Comparison of ENCODE assay signal across 1 cellular context in genomic region chr1:161069731-161070270, GRCh38.
TF ChIP-seq lines count a peak whose summit lies in the region.

A gene with protein sequence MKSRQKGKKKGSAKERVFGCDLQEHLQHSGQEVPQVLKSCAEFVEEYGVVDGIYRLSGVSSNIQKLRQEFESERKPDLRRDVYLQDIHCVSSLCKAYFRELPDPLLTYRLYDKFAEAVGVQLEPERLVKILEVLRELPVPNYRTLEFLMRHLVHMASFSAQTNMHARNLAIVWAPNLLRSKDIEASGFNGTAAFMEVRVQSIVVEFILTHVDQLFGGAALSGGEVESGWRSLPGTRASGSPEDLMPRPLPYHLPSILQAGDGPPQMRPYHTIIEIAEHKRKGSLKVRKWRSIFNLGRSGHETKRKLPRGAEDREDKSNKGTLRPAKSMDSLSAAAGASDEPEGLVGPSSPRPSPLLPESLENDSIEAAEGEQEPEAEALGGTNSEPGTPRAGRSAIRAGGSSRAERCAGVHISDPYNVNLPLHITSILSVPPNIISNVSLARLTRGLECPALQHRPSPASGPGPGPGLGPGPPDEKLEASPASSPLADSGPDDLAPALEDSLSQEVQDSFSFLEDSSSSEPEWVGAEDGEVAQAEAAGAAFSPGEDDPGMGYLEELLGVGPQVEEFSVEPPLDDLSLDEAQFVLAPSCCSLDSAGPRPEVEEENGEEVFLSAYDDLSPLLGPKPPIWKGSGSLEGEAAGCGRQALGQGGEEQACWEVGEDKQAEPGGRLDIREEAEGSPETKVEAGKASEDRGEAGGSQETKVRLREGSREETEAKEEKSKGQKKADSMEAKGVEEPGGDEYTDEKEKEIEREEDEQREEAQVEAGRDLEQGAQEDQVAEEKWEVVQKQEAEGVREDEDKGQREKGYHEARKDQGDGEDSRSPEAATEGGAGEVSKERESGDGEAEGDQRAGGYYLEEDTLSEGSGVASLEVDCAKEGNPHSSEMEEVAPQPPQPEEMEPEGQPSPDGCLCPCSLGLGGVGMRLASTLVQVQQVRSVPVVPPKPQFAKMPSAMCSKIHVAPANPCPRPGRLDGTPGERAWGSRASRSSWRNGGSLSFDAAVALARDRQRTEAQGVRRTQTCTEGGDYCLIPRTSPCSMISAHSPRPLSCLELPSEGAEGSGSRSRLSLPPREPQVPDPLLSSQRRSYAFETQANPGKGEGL (minus strand): TSS chr1:161069891. CDS start chr1:161069624, 267 bp downstream.

TF ChIP-seq in GM12878, 131 proteins besides CTCF, POLR2A, EP300 and RAD21 (continued from another document):
- TF ChIP-seq DPF2 (IDR thresholded peaks at IDR 0.05) (peak; percentile 84), SREBF2 (IDR thresholded peaks at IDR 0.05; ENCODE audit: low read length) (peak; percentile 49; the same call in 1 of the 2 replicates), PBX3 (IDR thresholded peaks at IDR 0.05; ENCODE audit: insufficient replicate concordance, low read depth, low read length) (peak; percentile 33), EGR1 (IDR thresholded peaks at IDR 0.05; ENCODE audit: borderline replicate concordance in 1 of 2, low read depth in 2 of 2, low read length in 2 of 2) (peak; percentile 37 to 47; a peak in 2 of 3 replicates), ZNF622 (IDR thresholded peaks at IDR 0.05) (no peak), WRNIP1 (IDR thresholded peaks at IDR 0.05; ENCODE audit: borderline replicate concordance, low read depth, low read length) (0 out of 2 replicates have a peak, but pooled peaks have one; percentile 86), BRCA1 (IDR thresholded peaks at IDR 0.05; ENCODE audit: low read depth, low read length) (no peak), SMAD5 (IDR thresholded peaks at IDR 0.05; ENCODE audit: low read depth) (0 out of 2 replicates have a peak, but pooled peaks have one; percentile 10), BMI1 (IDR thresholded peaks at IDR 0.05; ENCODE audit: borderline replicate concordance) (no peak), FOXM1 (IDR thresholded peaks at IDR 0.05; ENCODE audit: low read depth, low read length) (no peak), POLR2AphosphoS2 (IDR thresholded peaks at IDR 0.05; ENCODE audit: low read depth, low read length) (0 out of 2 replicates have a peak, but pooled peaks have one; percentile 40)
- TF ChIP-seq, protein P1, sequence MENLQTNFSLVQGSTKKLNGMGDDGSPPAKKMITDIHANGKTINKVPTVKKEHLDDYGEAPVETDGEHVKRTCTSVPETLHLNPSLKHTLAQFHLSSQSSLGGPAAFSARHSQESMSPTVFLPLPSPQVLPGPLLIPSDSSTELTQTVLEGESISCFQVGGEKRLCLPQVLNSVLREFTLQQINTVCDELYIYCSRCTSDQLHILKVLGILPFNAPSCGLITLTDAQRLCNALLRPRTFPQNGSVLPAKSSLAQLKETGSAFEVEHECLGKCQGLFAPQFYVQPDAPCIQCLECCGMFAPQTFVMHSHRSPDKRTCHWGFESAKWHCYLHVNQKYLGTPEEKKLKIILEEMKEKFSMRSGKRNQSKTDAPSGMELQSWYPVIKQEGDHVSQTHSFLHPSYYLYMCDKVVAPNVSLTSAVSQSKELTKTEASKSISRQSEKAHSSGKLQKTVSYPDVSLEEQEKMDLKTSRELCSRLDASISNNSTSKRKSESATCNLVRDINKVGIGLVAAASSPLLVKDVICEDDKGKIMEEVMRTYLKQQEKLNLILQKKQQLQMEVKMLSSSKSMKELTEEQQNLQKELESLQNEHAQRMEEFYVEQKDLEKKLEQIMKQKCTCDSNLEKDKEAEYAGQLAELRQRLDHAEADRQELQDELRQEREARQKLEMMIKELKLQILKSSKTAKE (IDR thresholded peaks at IDR 0.05; ENCODE audit: low read depth, poor library complexity, severe bottlenecking): peak; percentile 22
- TF ChIP-seq, protein P2, sequence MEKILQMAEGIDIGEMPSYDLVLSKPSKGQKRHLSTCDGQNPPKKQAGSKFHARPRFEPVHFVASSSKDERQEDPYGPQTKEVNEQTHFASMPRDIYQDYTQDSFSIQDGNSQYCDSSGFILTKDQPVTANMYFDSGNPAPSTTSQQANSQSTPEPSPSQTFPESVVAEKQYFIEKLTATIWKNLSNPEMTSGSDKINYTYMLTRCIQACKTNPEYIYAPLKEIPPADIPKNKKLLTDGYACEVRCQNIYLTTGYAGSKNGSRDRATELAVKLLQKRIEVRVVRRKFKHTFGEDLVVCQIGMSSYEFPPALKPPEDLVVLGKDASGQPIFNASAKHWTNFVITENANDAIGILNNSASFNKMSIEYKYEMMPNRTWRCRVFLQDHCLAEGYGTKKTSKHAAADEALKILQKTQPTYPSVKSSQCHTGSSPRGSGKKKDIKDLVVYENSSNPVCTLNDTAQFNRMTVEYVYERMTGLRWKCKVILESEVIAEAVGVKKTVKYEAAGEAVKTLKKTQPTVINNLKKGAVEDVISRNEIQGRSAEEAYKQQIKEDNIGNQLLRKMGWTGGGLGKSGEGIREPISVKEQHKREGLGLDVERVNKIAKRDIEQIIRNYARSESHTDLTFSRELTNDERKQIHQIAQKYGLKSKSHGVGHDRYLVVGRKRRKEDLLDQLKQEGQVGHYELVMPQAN (conservative IDR thresholded peaks at IDR 0.05): peak; percentile 53; the same call in 1 of the 2 replicates
- TF ChIP-seq, protein P3, sequence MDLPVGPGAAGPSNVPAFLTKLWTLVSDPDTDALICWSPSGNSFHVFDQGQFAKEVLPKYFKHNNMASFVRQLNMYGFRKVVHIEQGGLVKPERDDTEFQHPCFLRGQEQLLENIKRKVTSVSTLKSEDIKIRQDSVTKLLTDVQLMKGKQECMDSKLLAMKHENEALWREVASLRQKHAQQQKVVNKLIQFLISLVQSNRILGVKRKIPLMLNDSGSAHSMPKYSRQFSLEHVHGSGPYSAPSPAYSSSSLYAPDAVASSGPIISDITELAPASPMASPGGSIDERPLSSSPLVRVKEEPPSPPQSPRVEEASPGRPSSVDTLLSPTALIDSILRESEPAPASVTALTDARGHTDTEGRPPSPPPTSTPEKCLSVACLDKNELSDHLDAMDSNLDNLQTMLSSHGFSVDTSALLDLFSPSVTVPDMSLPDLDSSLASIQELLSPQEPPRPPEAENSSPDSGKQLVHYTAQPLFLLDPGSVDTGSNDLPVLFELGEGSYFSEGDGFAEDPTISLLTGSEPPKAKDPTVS (IDR thresholded peaks at IDR 0.05; ENCODE audit: low read depth, low read length): no peak
